ENCODE assay signal across 21 cellular contexts in genomic region chr2:169911119-169911518, GRCh38.
DNase-seq lines count a peak whose midpoint lies in the region; ATAC-seq, FAIRE-seq and TF ChIP-seq lines count a peak whose summit lies in the region.
"Had no signal": no experiment of that assay in that cellular context is flagged by ENCODE, and none has a peak within 500 bp of the region (broad histone marks: within the 10 kb centered on the region; RNA-seq: fewer than 3 reads in every experiment).

No MANE protein-coding gene starts in this region.

- in situ Hi-C loops in K562 (cut with MboI), result no loop called here

- H3K4me3 ChIP-seq in K562, result no peak overlapping the region
- H3K4me3 ChIP-seq: BLaER1 had no signal

- no peak overlapping the region for H3K27ac ChIP-seq in K562 (ENCODE audit: extremely low read depth, low read depth, low read length)
- H3K27ac ChIP-seq: BLaER1 had no signal

- no peak for TF ChIP-seq RAD21 in K562 (CRISPR knock-in tag; conservative IDR thresholded peaks at IDR 0.05 in 1 of 2, IDR thresholded peaks at IDR 0.05 in 1 of 2)

- H3K27me3 ChIP-seq in K562 (ENCODE audit: control insufficient read depth in 2 of 2, insufficient read depth in 2 of 2, low read length in 2 of 2), result no peaks in the 10 kb centered on the region
- H3K27me3 ChIP-seq: BE2C, BLaER1 had no signal

- FAIRE-seq in D721Med (lab: Jason Lieb, UNC), result peak; percentile 86
- FAIRE-seq in H54 (lab: Jason Lieb, UNC), result peak; percentile 36
- no peak for FAIRE-seq in K562 (lab: Jason Lieb, UNC)
- FAIRE-seq: A204.1, GM12891 had no signal

- intact Hi-C loops in K562 (cut with micrococcal nuclease), result no loop called here

- CTCF ChIA-PET in K562 (lab: Yijun Ruan, JAX; ENCODE audit: low intra/inter-chr PET ratio), result interaction anchor here (0.5 kb wide), 1 partner anchor 58 kb away, joined by 5 read pairs; no protein-coding TSS in a partner anchor

- DNase-seq in D721Med (ENCODE audit: insufficient read length, low spot score) (no peak), H54 (ENCODE audit: insufficient read length, low spot score) (no peak), OCI-M1 (lab: John Stamatoyannopoulos, UW) (peak; percentile 49), K562 (ENCODE audit: extremely low read depth in 1 of 4, low spot score in 3 of 4) (peak in 2 of 4 experiments; percentile 9 to 16), MV-4-11 (lab: John Stamatoyannopoulos, UW) (no peak), HT-29 (ENCODE audit: low spot score) (no peak)
- DNase-seq: 8988T; ACHN; BE2C; C1 segment of cervical spinal cord; CD4-positive, alpha-beta memory T cell; CD4-positive, CD25-positive, alpha-beta regulatory T cell; CD8-positive, alpha-beta memory T cell; COR-L47; DMS79 treated with DMSO at 0.1 percent for 48 hours; GF-D8 had no signal

- no peak overlapping the region for H2AFZ ChIP-seq in K562 (ENCODE audit: low read depth, low read length)

- H3K4me2 ChIP-seq in K562 (ENCODE audit: insufficient read depth, low read length), result no peak overlapping the region
- H3K4me2 ChIP-seq: BLaER1 had no signal

- H3K9ac ChIP-seq in K562 (ENCODE audit: insufficient read depth in 1 of 2, low read depth in 2 of 2, low read length in 2 of 2), result no peak overlapping the region; a peak in 1 of 4 replicates
- H3K9ac ChIP-seq: BLaER1 had no signal

- peaks cover 54% of the 10 kb centered on the region for H3K36me3 ChIP-seq in K562 (ENCODE audit: control insufficient read depth, insufficient read depth, low read length)
- H3K36me3 ChIP-seq: BE2C had no signal

- H3K9me3 ChIP-seq in K562 (replicated peaks; ENCODE audit: control insufficient read depth, insufficient read depth, low read depth, low read length), result no peaks in the 10 kb centered on the region
- H3K9me3 ChIP-seq: BE2C, BLaER1 had no signal

- H4K20me1 ChIP-seq in K562 (replicated peaks; ENCODE audit: control insufficient read depth, insufficient read depth, low read length), result no peaks in the 10 kb centered on the region
- H4K20me1 ChIP-seq: BLaER1 had no signal

- H3K79me2 ChIP-seq in K562 (ENCODE audit: control insufficient read depth, insufficient read depth, low read length), result peaks cover 7% of the 10 kb centered on the region; the same call in 2 of the 3 replicates

- POLR2A ChIA-PET in K562 (lab: Yijun Ruan, JAX), result interaction anchor here (1.4 to 1.8 kb wide), 4 partner anchors 13 to 78 kb away, joined by 3 to 9 read pairs (median 4); no protein-coding TSS in a partner anchor

- peaks cover 0 to 18% of the 10 kb centered on the region in 2 experiments; a peak in 4 of 5 replicates for H3K4me1 ChIP-seq in K562 (replicated peaks in 1 of 2; ENCODE audit: control insufficient read depth in 2 of 2, insufficient read depth in 2 of 2, low read length in 2 of 2)
- H3K4me1 ChIP-seq: BE2C, BLaER1 had no signal

- peaks cover 5% of the 10 kb centered on the region for H3K9me1 ChIP-seq in K562 (ENCODE audit: control insufficient read depth, insufficient read depth, low read length)

- peak; percentile 51 for ATAC-seq in K562
- ATAC-seq in HG02798 (IDR thresholded peaks at IDR 0.05; ENCODE audit: poor library complexity, unreplicated experiment), result no peak
- no peak for ATAC-seq in HG02870 (IDR thresholded peaks at IDR 0.05; ENCODE audit: unreplicated experiment)

- no peak for TF ChIP-seq CTCF in D721Med (IDR thresholded peaks at IDR 0.05; ENCODE audit: insufficient read depth, missing control alignments)
- no peak for TF ChIP-seq CTCF in K562 (IDR thresholded peaks at IDR 0.05 in 2 of 3, conservative IDR thresholded peaks at IDR 0.05 in 1 of 3; ENCODE audit: insufficient read depth in 2 of 3, low read depth in 1 of 3, low read length in 3 of 3)

- TF ChIP-seq POLR2A in H54 (IDR thresholded peaks at IDR 0.05; ENCODE audit: low read depth, low read length) (no peak), K562 (conservative IDR thresholded peaks at IDR 0.05) (no peak)

- WGBS in K562 (ENCODE audit: insufficient coverage, low coverage, missing lambda C conversion rate), result 74% methylated on average over 1 of the region's 1 CpG

- BruUV-seq in K562 (replicated peaks; lab: Mats Ljungman, UMichigan), result no TSS peak

- TF ChIP-seq EP300 in K562 (IDR thresholded peaks at IDR 0.05; ENCODE audit: low read length), result no peak

TF ChIP-seq in K562, 482 proteins besides CTCF, POLR2A, EP300 and RAD21:
- no peak for TF ChIP-seq ZNF224 (CRISPR knock-in tag; IDR thresholded peaks at IDR 0.05)
- no peak for TF ChIP-seq ZNF253 (CRISPR knock-in tag; conservative IDR thresholded peaks at IDR 0.05)
- 0 out of 2 replicates have a peak, but pooled peaks have one; percentile 16 for TF ChIP-seq ELF1 (tag; IDR thresholded peaks at IDR 0.05)
- TF ChIP-seq MGA (IDR thresholded peaks at IDR 0.05), result 0 out of 2 replicates have a peak, but pooled peaks have one; percentile 2
- TF ChIP-seq, protein P1, sequence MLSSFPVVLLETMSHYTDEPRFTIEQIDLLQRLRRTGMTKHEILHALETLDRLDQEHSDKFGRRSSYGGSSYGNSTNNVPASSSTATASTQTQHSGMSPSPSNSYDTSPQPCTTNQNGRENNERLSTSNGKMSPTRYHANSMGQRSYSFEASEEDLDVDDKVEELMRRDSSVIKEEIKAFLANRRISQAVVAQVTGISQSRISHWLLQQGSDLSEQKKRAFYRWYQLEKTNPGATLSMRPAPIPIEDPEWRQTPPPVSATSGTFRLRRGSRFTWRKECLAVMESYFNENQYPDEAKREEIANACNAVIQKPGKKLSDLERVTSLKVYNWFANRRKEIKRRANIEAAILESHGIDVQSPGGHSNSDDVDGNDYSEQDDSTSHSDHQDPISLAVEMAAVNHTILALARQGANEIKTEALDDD (IDR thresholded peaks at IDR 0.05), result 0 out of 2 replicates have a peak, but pooled peaks have one; percentile 23
